ENCODE assay signal across 15 cellular contexts in the genomic region with DNA sequence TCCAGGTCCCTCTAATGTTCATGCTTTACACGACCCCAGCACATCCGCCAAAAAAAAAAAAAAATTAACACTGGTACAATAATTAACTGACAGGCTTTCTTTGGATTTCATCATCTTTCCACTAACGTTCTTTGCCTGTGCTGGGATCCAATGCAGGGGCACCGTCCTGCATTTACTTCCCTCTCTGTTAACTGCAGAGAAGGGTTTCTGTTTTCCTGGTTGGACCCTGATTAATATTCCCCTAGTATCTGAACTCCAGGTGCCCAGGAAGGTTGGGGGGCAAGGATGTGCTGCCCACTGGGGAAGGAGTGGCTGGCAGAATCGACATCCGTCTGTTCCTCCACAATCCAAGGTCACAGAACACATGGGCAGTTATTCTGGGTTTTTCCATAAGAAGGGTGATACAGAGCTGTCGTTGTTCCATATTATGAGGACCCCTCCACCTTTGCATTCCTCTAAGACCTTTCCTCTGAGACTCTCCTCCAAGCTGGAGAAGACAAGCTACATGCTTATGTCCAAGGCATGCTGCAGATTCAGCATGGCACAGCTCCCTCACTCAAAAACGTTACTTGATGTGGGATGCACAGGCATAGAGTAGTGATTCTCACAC. TPM values are rescaled to one million over a fixed set of nuclear protein-coding genes. Genes with fewer than 3 reads are reported as not detected.
DNase-seq lines count a peak whose midpoint lies in the region; ATAC-seq lines count a peak whose summit lies in the region.
"Had no signal": no experiment of that assay in that cellular context is flagged by ENCODE, and none has a peak within 500 bp of the region (broad histone marks: within the 10 kb centered on the region; RNA-seq: fewer than 3 reads in every experiment).

No MANE protein-coding gene starts in this region.

- H3K4me3 ChIP-seq in GM08714 (ENCODE audit: low read length) (peak overlapping the region; percentile 18; the same call in 1 of the 2 replicates), mononuclear cell (ENCODE audit: low read length) (peak overlapping the region; percentile 19), H7 (ENCODE audit: insufficient read depth, low read depth, low read length) (no peak overlapping the region)
- H3K4me3 ChIP-seq: SK-N-MC had no signal

- H3K27me3 Mint-ChIP-seq in T-helper 17 cell, result no peaks in the 10 kb centered on the region

- H3K9me3 ChIP-seq in T-helper 17 cell (ENCODE audit: control insufficient read depth, low read length, poor library complexity, severe bottlenecking), result no peaks in the 10 kb centered on the region
- H3K9me3 ChIP-seq in mononuclear cell (ENCODE audit: low read depth, low read length), result no peaks in the 10 kb centered on the region

- H3K36me3 ChIP-seq in H7 (replicated peaks; ENCODE audit: control insufficient read depth, insufficient read depth, low read length), result no peaks in the 10 kb centered on the region

- H3K27ac Mint-ChIP-seq in T-helper 17 cell, result peak overlapping the region; percentile 86

- peak overlapping the region; percentile 90 for H3K4me3 Mint-ChIP-seq in T-helper 17 cell

- no peaks in the 10 kb centered on the region for H3K36me3 Mint-ChIP-seq in T-helper 17 cell (ENCODE audit: low read depth)

- ATAC-seq in T-helper 17 cell (no peak), HG03025 (IDR thresholded peaks at IDR 0.05; ENCODE audit: low FRiP score, unreplicated experiment) (no peak)

- H3K4me1 ChIP-seq in mononuclear cell (ENCODE audit: insufficient read depth, low read length), result peaks cover 80% of the 10 kb centered on the region

- peak; percentile 21 for DNase-seq in CD1c-positive myeloid dendritic cell (ENCODE audit: extremely low spot score)
- no peak for DNase-seq in T-helper 17 cell
- DNase-seq in H7, result no peak
- DNase-seq in activated CD8-positive, alpha-beta memory T cell treated with anti-CD3 and anti-CD28 coated beads for 24 hours, result no peak
- DNase-seq: activated CD4-positive, alpha-beta T cell treated with anti-CD3 and anti-CD28 coated beads, Interleukin-2, amount 50 U/mL, for 1 hour; anterior cingulate cortex; NCI-H1105 treated with DMSO at 0.1 percent for 48 hours; stimulated activated CD4-positive, alpha-beta T cell treated with anti-CD3 and anti-CD28 coated beads, Interleukin-4, amount 100 ng/mL, for 24 hours had no signal

- peaks cover 40% of the 10 kb centered on the region for H3K4me1 Mint-ChIP-seq in T-helper 17 cell

- H3K27me3 ChIP-seq in mononuclear cell (ENCODE audit: insufficient read depth, low read length), result no peaks in the 10 kb centered on the region
- H3K27me3 ChIP-seq in H7 (ENCODE audit: control insufficient read depth, insufficient read depth, low read length), result no peaks in the 10 kb centered on the region

RNA-seq across cellular contexts. Expression of a gene that starts 4.5 kb away (rescaled TPM):
- total RNA-seq in T-helper 17 cell (10 to 100 TPM; 21.5 to 22.2 TPM), mononuclear cell (40.7 TPM)
- total RNA-seq in H7 (2014; rRNA removed; shearing (Covaris generic)), result 0.07 and 0.33 TPM in 2 replicates
- total RNA-seq: dermis microvascular lymphatic vessel endothelial cell, NCI-H460, pulmonary artery endothelial cell had no signal

RNA-seq across cellular contexts. Expression of a gene that starts 30.2 kb away (rescaled TPM):
- under 1 TPM in 1 of 2 donors, not detected in 1; 0.86 TPM for total RNA-seq in T-helper 17 cell
- total RNA-seq in mononuclear cell, result 4.0 TPM
- not detected in 2 replicates for total RNA-seq in H7 (2014; rRNA removed; shearing (Covaris generic))
- total RNA-seq: dermis microvascular lymphatic vessel endothelial cell, NCI-H460, pulmonary artery endothelial cell had no signal

RNA-seq across cellular contexts. Expression of a gene that starts 46.1 kb away (rescaled TPM):
- total RNA-seq in T-helper 17 cell (not detected), mononuclear cell (0.31 TPM)
- 13.4 and 17.7 TPM in 2 replicates for total RNA-seq in H7 (2014; rRNA removed; shearing (Covaris generic))
- total RNA-seq: dermis microvascular lymphatic vessel endothelial cell, NCI-H460, pulmonary artery endothelial cell had no signal

RNA-seq across cellular contexts. Expression of a gene that starts 56.2 kb away (rescaled TPM):
- total RNA-seq in T-helper 17 cell (1 to 10 TPM; 1.1 to 3.5 TPM), mononuclear cell (191 TPM)
- total RNA-seq in H7 (2014; rRNA removed; shearing (Covaris generic)), result not detected in 2 replicates
- total RNA-seq: dermis microvascular lymphatic vessel endothelial cell, NCI-H460, pulmonary artery endothelial cell had no signal

Comparison
In these comparisons a context has a peak if more than half of its experiments do, and no peak if none do; other contexts are left out.
1. RNA of a gene that starts 4.5 kb away (total RNA-seq): 40.7 TPM in mononuclear cell (single experiment) and 21.5 to 22.2 TPM in T-helper 17 cell; 0.07 to 0.33 TPM in H7; every median in the first group is over 10 times any median in the second.
2. RNA of a gene that starts 46.1 kb away (total RNA-seq): 13.4 to 17.7 TPM in H7; 0.31 TPM in mononuclear cell (single experiment) and not detected in T-helper 17 cell; every median in the first group is over 10 times any median in the second.